In genomic region chr6:132020138-132020551, GRCh38 we compare ENCODE assay signal across 10 cellular contexts.
A peak's percentile ranks its signal among the peaks of the same experiment; 100 is the strongest.
DNase-seq lines count a peak whose midpoint lies in the region; ATAC-seq and TF ChIP-seq lines count a peak whose summit lies in the region.
"Had no signal": no experiment of that assay in that cellular context is flagged by ENCODE, and none has a peak within 500 bp of the region (broad histone marks: within the 10 kb centered on the region; RNA-seq: fewer than 3 reads in every experiment).

No MANE protein-coding gene starts in this region.

- peaks cover 3% of the 10 kb centered on the region for H3K9me3 Mint-ChIP-seq in stimulated activated memory B cell treated with anti-CD40 and anti-IgM and Interleukin-4, amounts not matched to agents 10 μg/mL and 1 μg/mL and 100 μg/mL, for 72 hours
- H3K9me3 Mint-ChIP-seq: activated CD8-positive, alpha-beta T cell treated with anti-CD3 and anti-CD28 coated beads for 36 hours had no signal

- peak; percentile 28 for DNase-seq in AG10803 (ENCODE audit: low read depth)
- DNase-seq in left ventricle myocardium inferior: peak; percentile 22
- peak; percentile 80 for DNase-seq in posterior vena cava (ENCODE audit: low spot score)
- no peak for DNase-seq in DMS79 treated with DMSO at 0.1 percent for 48 hours (lab: John Stamatoyannopoulos, UW)
- no peak for DNase-seq in amygdala (lab: John Stamatoyannopoulos, UW)
- DNase-seq: activated CD8-positive, alpha-beta T cell treated with anti-CD3 and anti-CD28 coated beads for 36 hours had no signal

- H3K4me3 ChIP-seq in AG10803 (ENCODE audit: low read length): no peak overlapping the region
- no peak overlapping the region for H3K4me3 ChIP-seq in left ventricle myocardium inferior

- H3K27ac ChIP-seq in left ventricle myocardium inferior (replicated peaks): peak overlapping the region; percentile 60
- H3K27ac ChIP-seq: parathyroid adenoma had no signal

- intact Hi-C loops in left ventricle myocardium inferior (cut with micrococcal nuclease) (no loop called here), posterior vena cava (cut with DNase I) (no loop called here)

- H3K36me3 Mint-ChIP-seq in stimulated activated memory B cell treated with anti-CD40 and anti-IgM and Interleukin-4, amounts not matched to agents 10 μg/mL and 1 μg/mL and 100 μg/mL, for 72 hours: no peaks in the 10 kb centered on the region

- H3K4me1 Mint-ChIP-seq in stimulated activated memory B cell treated with anti-CD40 and anti-IgM and Interleukin-4, amounts not matched to agents 10 μg/mL and 1 μg/mL and 100 μg/mL, for 72 hours: no peaks in the 10 kb centered on the region

- H3K9me3 ChIP-seq in left ventricle myocardium inferior (replicated peaks): no peaks in the 10 kb centered on the region

- H3K4me3 Mint-ChIP-seq in stimulated activated memory B cell treated with anti-CD40 and anti-IgM and Interleukin-4, amounts not matched to agents 10 μg/mL and 1 μg/mL and 100 μg/mL, for 72 hours: no peak overlapping the region
- H3K4me3 Mint-ChIP-seq: activated CD8-positive, alpha-beta T cell treated with anti-CD3 and anti-CD28 coated beads for 36 hours had no signal

- peak; percentile 80 for ATAC-seq in SK-N-SH treated with all-trans-retinoic acid at 6 μM for 48 hours
- ATAC-seq in stimulated activated memory B cell treated with anti-CD40 and anti-IgM and Interleukin-4, amounts not matched to agents 10 μg/mL and 1 μg/mL and 100 μg/mL, for 72 hours: no peak
- no peak for ATAC-seq in HG02678 (IDR thresholded peaks at IDR 0.05; ENCODE audit: unreplicated experiment)
- ATAC-seq: activated CD8-positive, alpha-beta T cell treated with anti-CD3 and anti-CD28 coated beads for 36 hours had no signal

- TF ChIP-seq CTCF in AG10803 (conservative IDR thresholded peaks at IDR 0.05; ENCODE audit: low read length) (no peak), left ventricle myocardium inferior (IDR thresholded peaks at IDR 0.05; ENCODE audit: borderline replicate concordance) (no peak)

- H3K4me1 ChIP-seq in left ventricle myocardium inferior: peaks cover 4% of the 10 kb centered on the region
- H3K4me1 ChIP-seq: parathyroid adenoma had no signal

- H3K27ac Mint-ChIP-seq in stimulated activated memory B cell treated with anti-CD40 and anti-IgM and Interleukin-4, amounts not matched to agents 10 μg/mL and 1 μg/mL and 100 μg/mL, for 72 hours: no peak overlapping the region
- H3K27ac Mint-ChIP-seq: activated CD8-positive, alpha-beta T cell treated with anti-CD3 and anti-CD28 coated beads for 36 hours had no signal

- H3K27me3 ChIP-seq in left ventricle myocardium inferior (ENCODE audit: low read depth): no peaks in the 10 kb centered on the region

- H3K36me3 ChIP-seq in left ventricle myocardium inferior: no peaks in the 10 kb centered on the region

- no peaks in the 10 kb centered on the region for H3K27me3 Mint-ChIP-seq in stimulated activated memory B cell treated with anti-CD40 and anti-IgM and Interleukin-4, amounts not matched to agents 10 μg/mL and 1 μg/mL and 100 μg/mL, for 72 hours

TF ChIP-seq in SK-N-SH treated with all-trans-retinoic acid at 6 μM for 48 hours, 23 proteins besides CTCF, POLR2A, EP300 and RAD21:
- TF ChIP-seq GLIS3 (CRISPR knock-in tag; IDR thresholded peaks at IDR 0.05) (no peak), ARNTL (CRISPR knock-in tag; IDR thresholded peaks at IDR 0.05; ENCODE audit: borderline replicate concordance, low read depth) (no peak), RARB (CRISPR knock-in tag; IDR thresholded peaks at IDR 0.05) (no peak), TCF4 (CRISPR knock-in tag; IDR thresholded peaks at IDR 0.05; ENCODE audit: borderline replicate concordance) (no peak), OSR1 (CRISPR knock-in tag; IDR thresholded peaks at IDR 0.05) (no peak), BACH2 (CRISPR knock-in tag; IDR thresholded peaks at IDR 0.05; ENCODE audit: borderline replicate concordance) (no peak), ZFP30 (CRISPR knock-in tag; IDR thresholded peaks at IDR 0.05) (no peak), PPARA (CRISPR knock-in tag; IDR thresholded peaks at IDR 0.05; ENCODE audit: borderline replicate concordance) (no peak)
- TF ChIP-seq, protein P1, sequence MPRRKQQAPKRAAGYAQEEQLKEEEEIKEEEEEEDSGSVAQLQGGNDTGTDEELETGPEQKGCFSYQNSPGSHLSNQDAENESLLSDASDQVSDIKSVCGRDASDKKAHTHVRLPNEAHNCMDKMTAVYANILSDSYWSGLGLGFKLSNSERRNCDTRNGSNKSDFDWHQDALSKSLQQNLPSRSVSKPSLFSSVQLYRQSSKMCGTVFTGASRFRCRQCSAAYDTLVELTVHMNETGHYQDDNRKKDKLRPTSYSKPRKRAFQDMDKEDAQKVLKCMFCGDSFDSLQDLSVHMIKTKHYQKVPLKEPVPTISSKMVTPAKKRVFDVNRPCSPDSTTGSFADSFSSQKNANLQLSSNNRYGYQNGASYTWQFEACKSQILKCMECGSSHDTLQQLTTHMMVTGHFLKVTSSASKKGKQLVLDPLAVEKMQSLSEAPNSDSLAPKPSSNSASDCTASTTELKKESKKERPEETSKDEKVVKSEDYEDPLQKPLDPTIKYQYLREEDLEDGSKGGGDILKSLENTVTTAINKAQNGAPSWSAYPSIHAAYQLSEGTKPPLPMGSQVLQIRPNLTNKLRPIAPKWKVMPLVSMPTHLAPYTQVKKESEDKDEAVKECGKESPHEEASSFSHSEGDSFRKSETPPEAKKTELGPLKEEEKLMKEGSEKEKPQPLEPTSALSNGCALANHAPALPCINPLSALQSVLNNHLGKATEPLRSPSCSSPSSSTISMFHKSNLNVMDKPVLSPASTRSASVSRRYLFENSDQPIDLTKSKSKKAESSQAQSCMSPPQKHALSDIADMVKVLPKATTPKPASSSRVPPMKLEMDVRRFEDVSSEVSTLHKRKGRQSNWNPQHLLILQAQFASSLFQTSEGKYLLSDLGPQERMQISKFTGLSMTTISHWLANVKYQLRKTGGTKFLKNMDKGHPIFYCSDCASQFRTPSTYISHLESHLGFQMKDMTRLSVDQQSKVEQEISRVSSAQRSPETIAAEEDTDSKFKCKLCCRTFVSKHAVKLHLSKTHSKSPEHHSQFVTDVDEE (CRISPR knock-in tag; IDR thresholded peaks at IDR 0.05): no peak
- TF ChIP-seq, protein P2, sequence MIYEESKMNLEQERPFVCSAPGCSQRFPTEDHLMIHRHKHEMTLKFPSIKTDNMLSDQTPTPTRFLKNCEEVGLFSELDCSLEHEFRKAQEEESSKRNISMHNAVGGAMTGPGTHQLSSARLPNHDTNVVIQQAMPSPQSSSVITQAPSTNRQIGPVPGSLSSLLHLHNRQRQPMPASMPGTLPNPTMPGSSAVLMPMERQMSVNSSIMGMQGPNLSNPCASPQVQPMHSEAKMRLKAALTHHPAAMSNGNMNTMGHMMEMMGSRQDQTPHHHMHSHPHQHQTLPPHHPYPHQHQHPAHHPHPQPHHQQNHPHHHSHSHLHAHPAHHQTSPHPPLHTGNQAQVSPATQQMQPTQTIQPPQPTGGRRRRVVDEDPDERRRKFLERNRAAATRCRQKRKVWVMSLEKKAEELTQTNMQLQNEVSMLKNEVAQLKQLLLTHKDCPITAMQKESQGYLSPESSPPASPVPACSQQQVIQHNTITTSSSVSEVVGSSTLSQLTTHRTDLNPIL (CRISPR knock-in tag; IDR thresholded peaks at IDR 0.05; ENCODE audit: low read depth): no peak

Comparison
In these comparisons a context has a peak if more than half of its experiments do, and no peak if none do; other contexts are left out.
1. DNase-seq: peak in AG10803 (single experiment), left ventricle myocardium inferior (single experiment) and posterior vena cava (single experiment); none in DMS79 treated with DMSO at 0.1 percent for 48 hours (single experiment) and amygdala (0 of 56).